In the genomic region with DNA sequence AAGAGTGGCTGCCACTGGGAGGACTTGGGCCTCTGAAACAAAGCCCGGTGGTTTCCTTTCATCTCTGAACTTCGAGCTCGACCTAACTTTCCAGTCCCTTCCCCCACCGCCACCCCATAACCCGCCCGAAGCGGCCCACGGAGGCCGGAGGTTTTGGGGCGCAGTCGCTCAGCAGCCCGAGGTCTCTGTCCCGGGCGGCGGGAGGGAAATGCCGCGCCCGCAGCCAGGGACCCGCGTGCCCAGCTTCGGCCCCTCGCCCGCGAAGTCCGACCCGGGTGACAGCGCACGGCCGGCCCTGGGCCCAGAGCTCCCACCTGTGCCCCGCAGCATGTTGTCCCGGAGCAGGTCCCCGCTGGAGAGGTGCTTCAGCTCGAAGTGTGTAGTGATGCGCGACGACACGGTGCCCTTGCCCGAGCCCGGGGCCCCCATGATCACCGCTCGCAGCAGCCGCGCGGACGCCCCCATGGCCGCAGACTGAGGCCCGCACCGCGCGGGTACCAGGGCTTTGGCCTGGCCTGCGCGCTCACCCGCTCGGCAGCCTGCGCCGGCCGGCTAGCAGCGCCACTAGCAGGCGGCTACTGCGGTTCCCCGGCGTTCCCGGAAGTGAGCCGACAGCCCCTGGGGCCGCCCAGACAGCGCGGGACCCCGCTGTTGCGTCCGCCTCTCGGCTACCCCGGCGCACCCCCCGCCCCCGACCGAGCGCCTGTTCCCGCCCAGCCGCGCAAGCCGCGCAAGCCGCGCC, we compare ENCODE assay signal across 1 cellular context.
A peak's percentile ranks its signal among the peaks of the same experiment; 100 is the strongest.
TF ChIP-seq lines count a peak whose summit lies in the region.

A gene (minus strand): TSS at position 580 of the 742 bp plus-strand sequence. CDS start 115 bp downstream, at position 465.

TF ChIP-seq in IMR-90, 13 proteins besides CTCF, POLR2A, EP300 and RAD21:
- TF ChIP-seq CEBPB (IDR thresholded peaks at IDR 0.05; ENCODE audit: low read depth, low read length) (no peak), MAFK (IDR thresholded peaks at IDR 0.05; ENCODE audit: low read depth, low read length) (no peak), RCOR1 (IDR thresholded peaks at IDR 0.05; ENCODE audit: insufficient replicate concordance, low read length) (no peak), MAZ (IDR thresholded peaks at IDR 0.05; ENCODE audit: borderline replicate concordance, low read depth, low read length) (peak; percentile 72; the same call in 1 of the 2 replicates), CHD1 (IDR thresholded peaks at IDR 0.05; ENCODE audit: low read depth, low read length) (no peak), RFX5 (IDR thresholded peaks at IDR 0.05; ENCODE audit: low read depth, low read length) (no peak), BHLHE40 (IDR thresholded peaks at IDR 0.05; ENCODE audit: low read depth, low read length) (no peak), SMC3 (IDR thresholded peaks at IDR 0.05; ENCODE audit: low read depth, low read length) (no peak), FOS (IDR thresholded peaks at IDR 0.05; ENCODE audit: low read depth, low read length) (no peak), MXI1 (IDR thresholded peaks at IDR 0.05; ENCODE audit: borderline replicate concordance, low read depth, low read length) (0 out of 2 replicates have a peak, but pooled peaks have one; percentile 25), NFE2L2 (IDR thresholded peaks at IDR 0.05; ENCODE audit: low read depth, low read length) (no peak)
- TF ChIP-seq, protein P1, sequence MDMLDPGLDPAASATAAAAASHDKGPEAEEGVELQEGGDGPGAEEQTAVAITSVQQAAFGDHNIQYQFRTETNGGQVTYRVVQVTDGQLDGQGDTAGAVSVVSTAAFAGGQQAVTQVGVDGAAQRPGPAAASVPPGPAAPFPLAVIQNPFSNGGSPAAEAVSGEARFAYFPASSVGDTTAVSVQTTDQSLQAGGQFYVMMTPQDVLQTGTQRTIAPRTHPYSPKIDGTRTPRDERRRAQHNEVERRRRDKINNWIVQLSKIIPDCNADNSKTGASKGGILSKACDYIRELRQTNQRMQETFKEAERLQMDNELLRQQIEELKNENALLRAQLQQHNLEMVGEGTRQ (IDR thresholded peaks at IDR 0.05; ENCODE audit: low read depth, low read length), result no peak
- TF ChIP-seq, protein P2, sequence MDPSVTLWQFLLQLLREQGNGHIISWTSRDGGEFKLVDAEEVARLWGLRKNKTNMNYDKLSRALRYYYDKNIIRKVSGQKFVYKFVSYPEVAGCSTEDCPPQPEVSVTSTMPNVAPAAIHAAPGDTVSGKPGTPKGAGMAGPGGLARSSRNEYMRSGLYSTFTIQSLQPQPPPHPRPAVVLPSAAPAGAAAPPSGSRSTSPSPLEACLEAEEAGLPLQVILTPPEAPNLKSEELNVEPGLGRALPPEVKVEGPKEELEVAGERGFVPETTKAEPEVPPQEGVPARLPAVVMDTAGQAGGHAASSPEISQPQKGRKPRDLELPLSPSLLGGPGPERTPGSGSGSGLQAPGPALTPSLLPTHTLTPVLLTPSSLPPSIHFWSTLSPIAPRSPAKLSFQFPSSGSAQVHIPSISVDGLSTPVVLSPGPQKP (IDR thresholded peaks at IDR 0.05; ENCODE audit: borderline replicate concordance, low read depth, low read length), result no peak
